13 cellular contexts compared by ENCODE assay signal in genomic region chrX:17592117-17592516, GRCh38.
A peak's percentile ranks its signal among the peaks of the same experiment; 100 is the strongest.
DNase-seq lines count a peak whose midpoint lies in the region; ATAC-seq and TF ChIP-seq lines count a peak whose summit lies in the region.
"Had no signal": no experiment of that assay in that cellular context is flagged by ENCODE, and none has a peak within 500 bp of the region (broad histone marks: within the 10 kb centered on the region; RNA-seq: fewer than 3 reads in every experiment).

No MANE protein-coding gene starts in this region.

- in situ Hi-C loops in astrocyte of the spinal cord (cut with HindIII; ENCODE audit: low sequenced_read_pairs): no loop called here
- in situ Hi-C loops in transverse colon (cut with MboI; ENCODE audit: low pct_ligation_motif_present in 1 of 4, low pct_unique_long_range_greater_than_20kb in 1 of 4, low sequenced_read_pairs in 3 of 4): loop anchor here in 3 of 4 donors (10.0 to 25.0 kb wide), 2 partner anchors 347 to 355 kb away; no protein-coding TSS in a partner anchor

- H3K9me3 Mint-ChIP-seq in activated naive CD8-positive, alpha-beta T cell treated with anti-CD3 and anti-CD28 coated beads for 36 hours: peaks cover 4% of the 10 kb centered on the region
- H3K9me3 Mint-ChIP-seq in activated naive CD8-positive, alpha-beta T cell treated with anti-CD3 and anti-CD28 coated beads, Interleukin-2, amount 50 U/mL, for 24 hours: no peaks in the 10 kb centered on the region
- no peaks in the 10 kb centered on the region for H3K9me3 Mint-ChIP-seq in activated T-helper 1 cell treated with anti-CD3 and anti-CD28 coated beads, Interleukin-12 subunit alpha, Interleukin-12 subunit beta, Interleukin-2, Interleukin-4 antibody, amounts not matched to agents 30 ng/mL and 10 ng/mL and 1 ng/mL, durations not matched to agents 14 hours and 24 hours and 36 hours
- H3K9me3 Mint-ChIP-seq: mesothelial cell of epicardium had no signal

- no peak for TF ChIP-seq CTCF in astrocyte of the spinal cord (IDR thresholded peaks at IDR 0.05; ENCODE audit: low read depth, low read length)
- no peak for TF ChIP-seq CTCF in transverse colon (IDR thresholded peaks at IDR 0.05)

- no peak for TF ChIP-seq EP300 in transverse colon (IDR thresholded peaks at IDR 0.05; ENCODE audit: low read depth)

- intact Hi-C loops in transverse colon (cut with DNase I; ENCODE audit: low total_unique reads): loop anchor here (5.0 kb wide), 1 partner anchor 215 kb away; the partner anchor contains the start of gene NHS
- intact Hi-C loops in activated T-helper 1 cell treated with anti-CD3 and anti-CD28 coated beads, Interleukin-12 subunit alpha, Interleukin-12 subunit beta, Interleukin-2, Interleukin-4 antibody, amounts not matched to agents 30 ng/mL and 10 ng/mL and 1 ng/mL, durations not matched to agents 14 hours and 24 hours and 36 hours (cut with micrococcal nuclease): no loop called here

- H3K4me1 ChIP-seq in transverse colon: peaks cover 0 to 19% (median 8%) of the 10 kb centered on the region in 4 donors

- WGBS in transverse colon (ENCODE audit: low coverage in 1 of 2), 2 donors: 23% methylated on average over 1 of the region's 1 CpG; no CpG with 5 or more reads in 1 of the 2 donors

- H3K27ac ChIP-seq in transverse colon: peak overlapping the region; percentile 16 to 69 (median 54)
- H3K27ac ChIP-seq: hepatocyte had no signal

- no peak for ATAC-seq in activated naive CD8-positive, alpha-beta T cell treated with anti-CD3 and anti-CD28 coated beads, Interleukin-2, amount 50 U/mL, for 24 hours
- ATAC-seq: HepG2 had no signal

- no peaks in the 10 kb centered on the region for H3K27me3 Mint-ChIP-seq in activated naive CD8-positive, alpha-beta T cell treated with anti-CD3 and anti-CD28 coated beads for 36 hours
- H3K27me3 Mint-ChIP-seq in activated naive CD8-positive, alpha-beta T cell treated with anti-CD3 and anti-CD28 coated beads, Interleukin-2, amount 50 U/mL, for 24 hours: peaks cover 7% of the 10 kb centered on the region
- H3K27me3 Mint-ChIP-seq in activated T-helper 1 cell treated with anti-CD3 and anti-CD28 coated beads, Interleukin-12 subunit alpha, Interleukin-12 subunit beta, Interleukin-2, Interleukin-4 antibody, amounts not matched to agents 30 ng/mL and 10 ng/mL and 1 ng/mL, durations not matched to agents 14 hours and 24 hours and 36 hours (ENCODE audit: insufficient read depth): no peaks in the 10 kb centered on the region

- no peak for TF ChIP-seq POLR2A in transverse colon (IDR thresholded peaks at IDR 0.05)

- no peak for DNase-seq in activated naive CD8-positive, alpha-beta T cell treated with anti-CD3 and anti-CD28 coated beads for 36 hours
- DNase-seq in activated naive CD8-positive, alpha-beta T cell treated with anti-CD3 and anti-CD28 coated beads, Interleukin-2, amount 50 U/mL, for 24 hours: no peak
- DNase-seq in astrocyte of the spinal cord (ENCODE audit: low read depth, low spot score): peak; percentile 53
- peak; percentile 43 for DNase-seq in kidney tubule cell (ENCODE audit: low spot score)
- DNase-seq in transverse colon: no peak
- no peak for DNase-seq in DMS153 treated with DMSO at 0.1 percent for 48 hours (lab: John Stamatoyannopoulos, UW; ENCODE audit: unreplicated experiment)
- no peak for DNase-seq in activated T-helper 1 cell treated with anti-CD3 and anti-CD28 coated beads, Interleukin-12 subunit alpha, Interleukin-12 subunit beta, Interleukin-2, Interleukin-4 antibody, amounts not matched to agents 30 ng/mL and 10 ng/mL and 1 ng/mL, durations not matched to agents 14 hours and 24 hours and 36 hours (ENCODE audit: low spot score)
- DNase-seq in NCI-H1694 treated with DMSO at 0.1 percent for 48 hours (lab: John Stamatoyannopoulos, UW): no peak
- DNase-seq: NCI-H2081, small intestine had no signal

- H3K36me3 ChIP-seq in transverse colon: no peaks in the 10 kb centered on the region

- peaks cover 6% of the 10 kb centered on the region for H3K36me3 Mint-ChIP-seq in activated naive CD8-positive, alpha-beta T cell treated with anti-CD3 and anti-CD28 coated beads for 36 hours
- no peaks in the 10 kb centered on the region for H3K36me3 Mint-ChIP-seq in activated naive CD8-positive, alpha-beta T cell treated with anti-CD3 and anti-CD28 coated beads, Interleukin-2, amount 50 U/mL, for 24 hours (ENCODE audit: low read depth)
- no peaks in the 10 kb centered on the region for H3K36me3 Mint-ChIP-seq in activated T-helper 1 cell treated with anti-CD3 and anti-CD28 coated beads, Interleukin-12 subunit alpha, Interleukin-12 subunit beta, Interleukin-2, Interleukin-4 antibody, amounts not matched to agents 30 ng/mL and 10 ng/mL and 1 ng/mL, durations not matched to agents 14 hours and 24 hours and 36 hours (ENCODE audit: low read depth)
- H3K36me3 Mint-ChIP-seq: mesothelial cell of epicardium had no signal

- no peaks in the 10 kb centered on the region for H3K27me3 ChIP-seq in transverse colon
- H3K27me3 ChIP-seq: hepatocyte had no signal

- no peaks in the 10 kb centered on the region for H3K9me3 ChIP-seq in transverse colon

- H3K27ac Mint-ChIP-seq in activated naive CD8-positive, alpha-beta T cell treated with anti-CD3 and anti-CD28 coated beads for 36 hours: peak overlapping the region; percentile 79
- no peak overlapping the region for H3K27ac Mint-ChIP-seq in activated naive CD8-positive, alpha-beta T cell treated with anti-CD3 and anti-CD28 coated beads, Interleukin-2, amount 50 U/mL, for 24 hours
- H3K27ac Mint-ChIP-seq in activated T-helper 1 cell treated with anti-CD3 and anti-CD28 coated beads, Interleukin-12 subunit alpha, Interleukin-12 subunit beta, Interleukin-2, Interleukin-4 antibody, amounts not matched to agents 30 ng/mL and 10 ng/mL and 1 ng/mL, durations not matched to agents 14 hours and 24 hours and 36 hours: no peak overlapping the region
- H3K27ac Mint-ChIP-seq: mesothelial cell of epicardium had no signal

- H3K4me3 ChIP-seq in astrocyte of the spinal cord (ENCODE audit: low read depth, low read length): no peak overlapping the region
- no peak overlapping the region for H3K4me3 ChIP-seq in transverse colon
- H3K4me3 ChIP-seq: hepatocyte had no signal

- no peak overlapping the region for H3K4me3 Mint-ChIP-seq in activated naive CD8-positive, alpha-beta T cell treated with anti-CD3 and anti-CD28 coated beads for 36 hours
- H3K4me3 Mint-ChIP-seq in activated naive CD8-positive, alpha-beta T cell treated with anti-CD3 and anti-CD28 coated beads, Interleukin-2, amount 50 U/mL, for 24 hours: no peak overlapping the region
- H3K4me3 Mint-ChIP-seq in activated T-helper 1 cell treated with anti-CD3 and anti-CD28 coated beads, Interleukin-12 subunit alpha, Interleukin-12 subunit beta, Interleukin-2, Interleukin-4 antibody, amounts not matched to agents 30 ng/mL and 10 ng/mL and 1 ng/mL, durations not matched to agents 14 hours and 24 hours and 36 hours: no peak overlapping the region
- H3K4me3 Mint-ChIP-seq: mesothelial cell of epicardium had no signal

- peaks cover 43% of the 10 kb centered on the region for H3K4me1 Mint-ChIP-seq in activated naive CD8-positive, alpha-beta T cell treated with anti-CD3 and anti-CD28 coated beads for 36 hours
- H3K4me1 Mint-ChIP-seq in activated naive CD8-positive, alpha-beta T cell treated with anti-CD3 and anti-CD28 coated beads, Interleukin-2, amount 50 U/mL, for 24 hours: peaks cover 25% of the 10 kb centered on the region
- peaks cover 23% of the 10 kb centered on the region for H3K4me1 Mint-ChIP-seq in activated T-helper 1 cell treated with anti-CD3 and anti-CD28 coated beads, Interleukin-12 subunit alpha, Interleukin-12 subunit beta, Interleukin-2, Interleukin-4 antibody, amounts not matched to agents 30 ng/mL and 10 ng/mL and 1 ng/mL, durations not matched to agents 14 hours and 24 hours and 36 hours (ENCODE audit: low read depth)

Comparison
In these comparisons a context has a peak if more than half of its experiments do, and no peak if none do; other contexts are left out.
1. DNase-seq: peak in astrocyte of the spinal cord (single experiment) and kidney tubule cell (single experiment); none in activated naive CD8-positive, alpha-beta T cell treated with anti-CD3 and anti-CD28 coated beads for 36 hours (single experiment), activated naive CD8-positive, alpha-beta T cell treated with anti-CD3 and anti-CD28 coated beads, Interleukin-2, amount 50 U/mL, for 24 hours (single experiment), transverse colon (single experiment), DMS153 treated with DMSO at 0.1 percent for 48 hours (single experiment), activated T-helper 1 cell treated with anti-CD3 and anti-CD28 coated beads, Interleukin-12 subunit alpha, Interleukin-12 subunit beta, Interleukin-2, Interleukin-4 antibody, amounts not matched to agents 30 ng/mL and 10 ng/mL and 1 ng/mL, durations not matched to agents 14 hours and 24 hours and 36 hours (single experiment) and NCI-H1694 treated with DMSO at 0.1 percent for 48 hours (single experiment).